Comparison of ENCODE assay signal across 24 cellular contexts in genomic region chr7:28836661-28837060, GRCh38.
DNase-seq lines count a peak whose midpoint lies in the region; ATAC-seq, FAIRE-seq and TF ChIP-seq lines count a peak whose summit lies in the region.
"Had no signal": no experiment of that assay in that cellular context is flagged by ENCODE, and none has a peak within 500 bp of the region (broad histone marks: within the 10 kb centered on the region; RNA-seq: fewer than 3 reads in every experiment).

No MANE protein-coding gene starts in this region.

- no peak overlapping the region for H3K4me3 ChIP-seq in adipocyte (ENCODE audit: low read length)
- no peak overlapping the region for H3K4me3 ChIP-seq in H1 (ENCODE audit: extremely low read depth in 1 of 4, insufficient read depth in 2 of 4, low read depth in 3 of 4, low read length in 4 of 4)
- no peak overlapping the region for H3K4me3 ChIP-seq in neuronal stem cell (ENCODE audit: low read length in 2 of 2)
- H3K4me3 ChIP-seq: A549; BLaER1 treated with 17β-estradiol and CSF1 and Interleukin-3, amounts not matched to agents 10 nM and 100 nM; GM23338; HAP-1 had no signal

- H3K23me2 ChIP-seq in H1 (ENCODE audit: low read depth, low read length): no peaks in the 10 kb centered on the region; the same call in 1 of the 2 replicates

- H2BK120ac ChIP-seq in H1 (replicated peaks; ENCODE audit: low read depth, low read length) (no peak overlapping the region), neuronal stem cell (ENCODE audit: low read depth, low read length) (no peak overlapping the region)

- no peak overlapping the region for H2BK15ac ChIP-seq in H1 (ENCODE audit: low read length)
- H2BK15ac ChIP-seq in neuronal stem cell (ENCODE audit: low read length): no peak overlapping the region

- CTCF ChIA-PET in H1 (lab: Charles Lee; ENCODE audit: partially characterized antibody): interaction anchor here (1.0 kb wide), 1 partner anchor 25 kb away, joined by 3 read pairs; no protein-coding TSS in a partner anchor

- DNase-seq in adipocyte (ENCODE audit: low read depth) (peak; percentile 60), H1 (ENCODE audit: low read depth in 1 of 2, low spot score in 2 of 2) (no peak), neuronal stem cell (ENCODE audit: low spot score) (no peak), NOMO-1 (lab: John Stamatoyannopoulos, UW; ENCODE audit: unreplicated experiment in 2 of 2) (no peak)
- DNase-seq in NK-92 treated with Interleukin-12 subunit alpha and Interleukin-12 subunit beta, amount 100 ng/mL, for 24 hours (lab: John Stamatoyannopoulos, UW): no peak
- DNase-seq: 8988T; ACHN; AML-193; BE2C; CD4-positive, alpha-beta T cell; CD8-positive, alpha-beta memory T cell; DMS 273 treated with DMSO at 0.1 percent for 48 hours; DMS79 treated with DMSO at 0.1 percent for 48 hours; GF-D8; HFFc6 had no signal

- H3K23ac ChIP-seq in H1 (ENCODE audit: insufficient read length): no peak overlapping the region
- no peak overlapping the region for H3K23ac ChIP-seq in neuronal stem cell (ENCODE audit: low read depth, low read length, poor library complexity)

- no peak for TF ChIP-seq RAD21 in H1 (IDR thresholded peaks at IDR 0.05 in 1 of 2, conservative IDR thresholded peaks at IDR 0.05 in 1 of 2; ENCODE audit: low read depth in 2 of 2, low read length in 2 of 2)

- TF ChIP-seq EP300 in H1 (IDR thresholded peaks at IDR 0.05; ENCODE audit: borderline replicate concordance in 1 of 2, low read depth in 2 of 2, low read length in 2 of 2): no peak

- H3K36me3 ChIP-seq in adipocyte (ENCODE audit: control insufficient read depth, insufficient read depth, low read length, severe bottlenecking) (no peaks in the 10 kb centered on the region), H1 (ENCODE audit: control insufficient read depth in 2 of 4, insufficient read depth in 4 of 4, low read length in 3 of 4) (no peaks in the 10 kb centered on the region), neuronal stem cell (replicated peaks in 1 of 2; ENCODE audit: control insufficient read depth in 2 of 2, insufficient read depth in 2 of 2, low read length in 2 of 2) (no peaks in the 10 kb centered on the region)
- H3K36me3 ChIP-seq: BE2C; BLaER1 treated with 17β-estradiol and CSF1 and Interleukin-3, amounts not matched to agents 10 nM and 100 nM; HAP-1 had no signal

- H4K5ac ChIP-seq in H1 (ENCODE audit: insufficient read length, low read depth, low read length): no peak overlapping the region

- no peak for FAIRE-seq in H1 (lab: Jason Lieb, UNC)
- FAIRE-seq: A549, D721Med, GM12891, GM18507, H54 had no signal

- peak overlapping the region; percentile 62; the same call in 1 of the 2 replicates for H2AFZ ChIP-seq in H1 (ENCODE audit: low read length)
- H2AFZ ChIP-seq in neuronal stem cell (ENCODE audit: low read length): peak overlapping the region; percentile 37
- H2AFZ ChIP-seq: GM23338 had no signal

- ATAC-seq in HG03378 (IDR thresholded peaks at IDR 0.05; ENCODE audit: unreplicated experiment): no peak
- ATAC-seq: A549, GM23338 had no signal

- no peak overlapping the region for H2AK5ac ChIP-seq in H1 (ENCODE audit: low read depth, low read length)
- no peak overlapping the region for H2AK5ac ChIP-seq in neuronal stem cell (ENCODE audit: low read depth, low read length)

- TF ChIP-seq CTCF in H1 (IDR thresholded peaks at IDR 0.05; ENCODE audit: control extremely low read depth in 1 of 3, insufficient read depth in 1 of 3, low read depth in 1 of 3, low read length in 3 of 3): no peak

- no peak overlapping the region for H3K56ac ChIP-seq in H1 (replicated peaks; ENCODE audit: insufficient read length, low read depth, low read length)

- H4K91ac ChIP-seq in H1 (replicated peaks; ENCODE audit: insufficient read length, low read length) (no peak overlapping the region), neuronal stem cell (ENCODE audit: low read depth, low read length, poor library complexity) (no peak overlapping the region)

- H3K79me1 ChIP-seq in H1 (ENCODE audit: low read depth, low read length): no peaks in the 10 kb centered on the region
- H3K79me1 ChIP-seq in neuronal stem cell (ENCODE audit: low read depth, low read length): no peaks in the 10 kb centered on the region

- H3K4me1 ChIP-seq in adipocyte (ENCODE audit: control insufficient read depth, insufficient read depth, low read length): peaks cover 15% of the 10 kb centered on the region
- H3K4me1 ChIP-seq in H1 (replicated peaks in 1 of 4; ENCODE audit: control insufficient read depth in 3 of 4, insufficient read depth in 4 of 4, low read length in 3 of 4): no peaks in the 10 kb centered on the region
- H3K4me1 ChIP-seq in neuronal stem cell (ENCODE audit: control insufficient read depth in 2 of 2, insufficient read depth in 1 of 2, low read depth in 1 of 2, low read length in 2 of 2): no peaks in the 10 kb centered on the region
- H3K4me1 ChIP-seq: A549, BE2C, HAP-1 had no signal

- H4K20me1 ChIP-seq in H1 (replicated peaks in 1 of 2; ENCODE audit: control insufficient read depth in 1 of 2, insufficient read depth in 2 of 2, low read length in 2 of 2): no peaks in the 10 kb centered on the region
- H4K20me1 ChIP-seq: BLaER1 treated with 17β-estradiol and CSF1 and Interleukin-3, amounts not matched to agents 10 nM and 100 nM had no signal

- POLR2A ChIA-PET in H1 (lab: Charles Lee; ENCODE audit: partially characterized antibody): no interaction called here

- H3K9me3 ChIP-seq in adipocyte (ENCODE audit: control insufficient read depth, low read length): no peaks in the 10 kb centered on the region
- H3K9me3 ChIP-seq in H1 (ENCODE audit: insufficient read depth in 2 of 2, low read depth in 1 of 2, low read length in 1 of 2): peaks cover 0 to 9% of the 10 kb centered on the region in 2 experiments; a peak in 2 of 4 replicates
- peaks cover 0 to 3% of the 10 kb centered on the region in 2 donors for H3K9me3 ChIP-seq in neuronal stem cell (replicated peaks in 1 of 2; ENCODE audit: control insufficient read depth in 2 of 2, insufficient read depth in 1 of 2, low read depth in 1 of 2, low read length in 2 of 2)
- H3K9me3 ChIP-seq: A549, BE2C, HAP-1 had no signal

- no peak overlapping the region for H4K8ac ChIP-seq in H1 (ENCODE audit: extremely low read depth, insufficient read depth, low read length)
- H4K8ac ChIP-seq in neuronal stem cell (ENCODE audit: low read depth, low read length): no peak overlapping the region

- H3K4me2 ChIP-seq in H1 (ENCODE audit: insufficient read depth in 1 of 2, low read depth in 2 of 2, low read length in 2 of 2) (no peak overlapping the region), neuronal stem cell (ENCODE audit: insufficient read depth, low read length, poor library complexity, severe bottlenecking) (no peak overlapping the region)
- H3K4me2 ChIP-seq: A549; BLaER1 treated with 17β-estradiol and CSF1 and Interleukin-3, amounts not matched to agents 10 nM and 100 nM; GM23338 had no signal

- H3K27ac ChIP-seq in H1 (ENCODE audit: low read depth, low read length): no peak overlapping the region
- H3K27ac ChIP-seq in neuronal stem cell (replicated peaks; ENCODE audit: low read length): no peak overlapping the region
- H3K27ac ChIP-seq: A549; BLaER1 treated with 17β-estradiol and CSF1 and Interleukin-3, amounts not matched to agents 10 nM and 100 nM had no signal

- H3K27me3 ChIP-seq in adipocyte (replicated peaks; ENCODE audit: control insufficient read depth, insufficient read depth, low read length): no peaks in the 10 kb centered on the region
- no peaks in the 10 kb centered on the region for H3K27me3 ChIP-seq in H1 (replicated peaks in 1 of 4; ENCODE audit: control insufficient read depth in 3 of 4, extremely low read depth in 1 of 4, insufficient read depth in 3 of 4, low read length in 3 of 4)
- no peaks in the 10 kb centered on the region for H3K27me3 ChIP-seq in neuronal stem cell (ENCODE audit: control insufficient read depth in 3 of 3, insufficient read depth in 3 of 3, low read depth in 1 of 3, low read length in 3 of 3)
- H3K27me3 ChIP-seq: BE2C; BLaER1 treated with 17β-estradiol and CSF1 and Interleukin-3, amounts not matched to agents 10 nM and 100 nM had no signal

- H2BK12ac ChIP-seq in H1 (ENCODE audit: low read depth, low read length) (no peak overlapping the region), neuronal stem cell (ENCODE audit: low read length) (no peak overlapping the region)

- H3K79me2 ChIP-seq in H1 (ENCODE audit: control insufficient read depth in 1 of 2, insufficient read depth in 2 of 2, low read length in 2 of 2): no peaks in the 10 kb centered on the region

- no peak overlapping the region for H2BK20ac ChIP-seq in H1 (ENCODE audit: low read length)

- TF ChIP-seq POLR2A in H1 (IDR thresholded peaks at IDR 0.05; ENCODE audit: control extremely low read depth in 1 of 2, low read depth in 2 of 2, low read length in 2 of 2): no peak

- H3K14ac ChIP-seq in H1 (ENCODE audit: insufficient read length) (no peak overlapping the region), neuronal stem cell (ENCODE audit: low read length) (no peak overlapping the region)

- H3K18ac ChIP-seq in H1 (ENCODE audit: extremely low read depth, low read length) (no peak overlapping the region), neuronal stem cell (ENCODE audit: low read length) (no peak overlapping the region)

- WGBS in H1 (ENCODE audit: extremely low coverage in 1 of 2, insufficient coverage in 1 of 2, insufficient read length in 1 of 2, insufficient replicate concordance in 2 of 2, low coverage in 1 of 2, low lambda C conversion rate in 2 of 2, missing lambda C conversion rate in 1 of 2), 2 experiments: 84% methylated on average over 4 of the region's 4 CpGs; no CpG with 5 or more reads in 1 of the 2 experiments
- WGBS in neuronal stem cell (ENCODE audit: extremely low coverage in 2 of 2, insufficient read length in 2 of 2, insufficient replicate concordance in 1 of 2), 2 donors: no CpG with 5 or more reads among the region's 4 CpGs

- H2BK5ac ChIP-seq in H1 (ENCODE audit: low read depth, low read length) (no peak overlapping the region), neuronal stem cell (ENCODE audit: low read length) (no peak overlapping the region)

- H3K4ac ChIP-seq in H1 (replicated peaks; ENCODE audit: insufficient read length, low read depth, low read length) (no peak overlapping the region), neuronal stem cell (ENCODE audit: low read length) (no peak overlapping the region)

- no peak overlapping the region for H3K9ac ChIP-seq in adipocyte (ENCODE audit: low read length)
- no peak overlapping the region for H3K9ac ChIP-seq in H1 (replicated peaks in 1 of 4; ENCODE audit: extremely low read depth in 1 of 4, low read depth in 3 of 4, low read length in 3 of 4)
- no peak overlapping the region for H3K9ac ChIP-seq in neuronal stem cell (ENCODE audit: low read depth, low read length, poor library complexity)
- H3K9ac ChIP-seq: BLaER1 treated with 17β-estradiol and CSF1 and Interleukin-3, amounts not matched to agents 10 nM and 100 nM had no signal

TF ChIP-seq in H1, 55 proteins besides CTCF, POLR2A, EP300 and RAD21:
- TF ChIP-seq KDM4A (IDR thresholded peaks at IDR 0.05; ENCODE audit: low read depth, low read length, severe bottlenecking): no peak
- no peak for TF ChIP-seq EGR1 (IDR thresholded peaks at IDR 0.05; ENCODE audit: borderline replicate concordance, low read depth, low read length)
- TF ChIP-seq RNF2 (IDR thresholded peaks at IDR 0.05; ENCODE audit: borderline replicate concordance, low read depth, low read length, missing control alignments, poor library complexity, severe bottlenecking): no peak
TF ChIP-seq in H1: peak in this region for 0.
